ENCODE assay signal across 8 cellular contexts in genomic region chr5:98768160-98769005, GRCh38. TPM values are rescaled to one million over a fixed set of nuclear protein-coding genes. Genes with fewer than 3 reads are reported as not detected.
DNase-seq lines count a peak whose midpoint lies in the region; ATAC-seq and TF ChIP-seq lines count a peak whose summit lies in the region.

No MANE protein-coding gene starts in this region.

- ATAC-seq in GM18517 (IDR thresholded peaks at IDR 0.05; ENCODE audit: unreplicated experiment) (peak; percentile 44), HG03060 (IDR thresholded peaks at IDR 0.05; ENCODE audit: low read depth, unreplicated experiment) (peak; percentile 41)

- DNase-seq in BJ (ENCODE audit: low read depth) = no peak
- peak; percentile 6 for DNase-seq in NCI-H2227 (lab: John Stamatoyannopoulos, UW; ENCODE audit: unreplicated experiment)
- DNase-seq in activated CD8-positive, alpha-beta memory T cell treated with anti-CD3 and anti-CD28 coated beads, Interleukin-2, amount 50 U/mL, for 4 hours = peak; percentile 31
- peak; percentile 77 for DNase-seq in fibroblast of mammary gland (ENCODE audit: low read depth)
- peak; percentile 90 for DNase-seq in myocyte (ENCODE audit: low read depth)
- DNase-seq in tibial artery = peak in 1 of 2 donors; percentile 48

- H3K4me1 ChIP-seq in tibial artery = peaks cover 0 to 27% (median 17%) of the 10 kb centered on the region in 4 donors

- H3K9me3 ChIP-seq in tibial artery = no peaks in the 10 kb centered on the region

- peak overlapping the region; percentile 76 to 80 for H3K27ac ChIP-seq in tibial artery

- H3K36me3 ChIP-seq in BJ (ENCODE audit: control insufficient read depth, insufficient read depth, low read length) (no peaks in the 10 kb centered on the region), tibial artery (no peaks in the 10 kb centered on the region)

- CTCF ChIA-PET in BJ (lab: Yijun Ruan, JAX) = interaction anchor here (0.5 to 5.7 kb wide), 54 partner anchors 10 to 1588 kb away, joined by 3 to 70 read pairs (median 4); no protein-coding TSS in a partner anchor

- peak overlapping the region; percentile 84 for H3K4me3 ChIP-seq in BJ (ENCODE audit: low read depth, low read length)
- peak overlapping the region; percentile 93 for H3K4me3 ChIP-seq in fibroblast of mammary gland (ENCODE audit: control insufficient read depth, low read depth, low read length)
- H3K4me3 ChIP-seq in tibial artery = peak overlapping the region; percentile 62 to 73

- intact Hi-C loops in tibial artery (cut with DNase I; ENCODE audit: low total_unique reads) = no loop called here

- H3K27me3 ChIP-seq in BJ (ENCODE audit: control insufficient read depth, insufficient read depth, low read length) (no peaks in the 10 kb centered on the region), tibial artery (peaks cover 0 to 11% of the 10 kb centered on the region in 2 donors)

- POLR2A ChIA-PET in BJ (lab: Charles Lee) = interaction anchor here (0.6 to 1.3 kb wide), 5 partner anchors 136 to 1186 kb away, joined by 3 to 6 read pairs (median 3); no protein-coding TSS in a partner anchor

- TF ChIP-seq CTCF in BJ (IDR thresholded peaks at IDR 0.05; ENCODE audit: insufficient read depth, low read depth, low read length) (peak; percentile 96), fibroblast of mammary gland (conservative IDR thresholded peaks at IDR 0.05; ENCODE audit: control insufficient read depth, insufficient read depth, low read depth, low read length) (peak; percentile 100), tibial artery (IDR thresholded peaks at IDR 0.05) (peak; percentile 58 to 83)

RNA-seq across cellular contexts. Expression of gene RGMB, which starts 5.1 kb away (rescaled TPM):
- 64.3 and 89.7 TPM in 2 replicates for polyA plus RNA-seq in BJ (2011; rRNA removed)
- 101 and 115 TPM in 2 replicates for polyA minus RNA-seq in BJ (2011; rRNA and poly(A)+ RNA removed)
- total RNA-seq in myocyte = 206 and 220 TPM in 2 replicates
- polyA plus RNA-seq in myocyte (2012) = 77.0 TPM
